ENCODE assay signal across 8 cellular contexts in the genomic region with DNA sequence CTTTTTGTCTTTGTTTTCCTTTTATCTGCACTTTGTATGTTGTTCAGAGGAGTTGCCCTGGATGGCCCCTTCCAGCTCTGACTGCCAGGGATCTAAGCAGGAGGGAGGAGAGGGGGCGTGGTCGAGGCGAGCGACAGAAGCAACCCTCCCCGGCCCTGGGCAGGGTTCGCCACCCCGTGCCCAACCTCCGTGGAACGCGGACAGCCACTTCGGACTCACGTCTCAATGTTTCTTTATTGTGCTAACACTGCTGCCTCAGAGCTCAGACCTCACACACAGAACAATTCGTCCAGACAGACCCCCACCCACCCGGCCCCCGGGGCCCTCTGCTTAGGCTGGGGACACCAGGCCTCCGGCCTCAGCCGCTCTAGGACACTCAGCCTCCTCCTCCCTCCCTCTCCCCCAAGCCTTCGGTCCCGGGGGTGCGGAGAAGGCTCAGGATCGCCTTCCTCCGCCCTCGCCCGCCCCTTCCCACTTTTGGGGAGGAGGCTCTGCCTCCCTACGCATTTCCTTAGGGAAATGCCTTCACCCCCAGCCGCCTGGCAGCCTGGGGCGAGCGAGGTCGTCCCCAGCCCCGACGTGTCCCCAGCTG. TPM values are rescaled to one million over a fixed set of nuclear protein-coding genes. Genes with fewer than 3 reads are reported as not detected.
DNase-seq lines count a peak whose midpoint lies in the region; ATAC-seq and TF ChIP-seq lines count a peak whose summit lies in the region.

No MANE protein-coding gene starts in this region.

- intact Hi-C loops in Right ventricle myocardium superior (cut with DNase I), result loop anchor here (10.0 kb wide), 1 partner anchor 71 kb away; the partner anchor contains the start of gene TAGLN2

- WGBS in adipose tissue, 3 donors, result 0 to 1% (median 1%) methylated on average over 25 to 31 of the region's 31 CpGs

- no peak for TF ChIP-seq CTCF in 22Rv1 (IDR thresholded peaks at IDR 0.05)

- H3K27ac ChIP-seq in 22Rv1, result peak overlapping the region; percentile 79
- H3K27ac ChIP-seq in adipose tissue (ENCODE audit: low read depth, low read length), result peak overlapping the region; percentile 12

- peak; percentile 33 for DNase-seq in NCI-H345 treated with DMSO at 0.1 percent for 48 hours (lab: John Stamatoyannopoulos, UW; ENCODE audit: unreplicated experiment)
- DNase-seq in Right ventricle myocardium superior, result peak; percentile 93
- DNase-seq in nucleus accumbens (lab: John Stamatoyannopoulos, UW), result peak in 53 of 56 donors; percentile 11 to 82 (median 52)

- ATAC-seq in GM18517 (IDR thresholded peaks at IDR 0.05; ENCODE audit: unreplicated experiment) (peak; percentile 18), Right ventricle myocardium superior (ENCODE audit: poor library complexity) (peak; percentile 93), HG02970 (IDR thresholded peaks at IDR 0.05; ENCODE audit: low FRiP score, unreplicated experiment) (no peak), HG02763 (IDR thresholded peaks at IDR 0.05; ENCODE audit: unreplicated experiment) (no peak)

RNA-seq across cellular contexts. Expression of gene VSIG8, which starts 8.3 kb away (rescaled TPM):
- under 1 TPM in 2 of 3 donors, not detected in 1; 0.03 to 0.22 TPM for polyA plus RNA-seq in adipose tissue
- not detected for total RNA-seq in Right ventricle myocardium superior

RNA-seq across cellular contexts. Expression of gene SLAMF8, which starts 27.5 kb away (rescaled TPM):
- polyA plus RNA-seq in adipose tissue, result 1 to 10 TPM; 1.0 to 3.1 (median 2.7) TPM
- total RNA-seq in Right ventricle myocardium superior, result 1.00 TPM

RNA-seq across cellular contexts. Expression of gene CFAP45, which starts 45.8 kb away (rescaled TPM):
- 1 to 10 TPM in 1 of 3 donors, under 1 TPM in 1, not detected in 1; 0.33 to 1.1 TPM for polyA plus RNA-seq in adipose tissue
- 1.2 TPM for total RNA-seq in Right ventricle myocardium superior

RNA-seq across cellular contexts. Expression of gene FCRL6, which starts 52.0 kb away (rescaled TPM):
- polyA plus RNA-seq in adipose tissue, result 1 to 10 TPM in 1 of 3 donors, under 1 TPM in 2; 0.08 to 1.1 (median 0.19) TPM
- 0.32 TPM for total RNA-seq in Right ventricle myocardium superior

Comparison
In these comparisons a context has a peak if more than half of its experiments do, and no peak if none do; other contexts are left out.
1. ATAC-seq: peak in GM18517 (single experiment) and Right ventricle myocardium superior (single experiment); none in HG02970 (single experiment) and HG02763 (single experiment).
2. DNase-seq: peak in every context shown above with its lines; median percentile 93 in Right ventricle myocardium superior; 52 in nucleus accumbens; 33 in NCI-H345 treated with DMSO at 0.1 percent for 48 hours.